8 cellular contexts compared by ENCODE assay signal in the genomic region with DNA sequence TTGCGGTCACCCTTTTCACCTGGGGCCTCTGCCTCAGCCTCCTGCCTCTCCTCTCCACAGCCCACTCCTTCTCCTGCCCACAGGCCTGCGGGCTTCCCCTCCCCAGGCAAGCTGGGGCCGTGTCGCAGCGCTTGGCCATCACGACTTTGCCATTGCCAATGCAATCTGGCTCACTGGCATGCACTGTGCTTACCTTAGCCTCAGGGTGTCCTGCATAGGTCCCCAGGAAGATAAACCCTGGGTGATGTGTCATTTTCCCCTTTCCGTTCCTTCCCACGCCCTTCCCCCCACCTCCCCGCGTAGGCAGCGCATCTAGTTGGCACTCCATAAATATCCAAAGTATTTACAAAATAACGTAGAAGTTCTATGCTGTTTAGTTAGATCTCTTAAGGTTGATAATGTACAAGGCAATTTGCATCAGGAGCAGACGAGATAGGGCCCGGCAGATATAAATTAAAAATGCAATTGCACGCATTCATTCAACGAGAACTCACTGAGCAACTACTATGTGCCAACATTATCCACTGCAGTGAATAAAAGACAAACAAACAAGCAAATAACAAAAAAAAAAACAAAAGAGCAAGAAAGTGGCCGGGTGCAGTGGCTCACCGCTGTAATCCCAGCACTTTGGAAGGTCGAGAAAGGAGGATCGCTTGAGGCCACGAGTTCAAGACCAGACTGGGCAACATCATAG. TPM values are rescaled to one million over a fixed set of nuclear protein-coding genes. Genes with fewer than 3 reads are reported as not detected.
A peak's percentile ranks its signal among the peaks of the same experiment; 100 is the strongest.
DNase-seq lines count a peak whose midpoint lies in the region; ATAC-seq and TF ChIP-seq lines count a peak whose summit lies in the region.

No MANE protein-coding gene starts in this region.

- no peak for TF ChIP-seq CTCF in OCI-LY7 (conservative IDR thresholded peaks at IDR 0.05; ENCODE audit: low read length)
- no peak for TF ChIP-seq CTCF in endodermal cell (conservative IDR thresholded peaks at IDR 0.05)
- TF ChIP-seq CTCF in neutrophil (IDR thresholded peaks at IDR 0.05) = no peak

- no TSS peak for BruUV-seq in OCI-LY7 (replicated peaks; lab: Mats Ljungman, UMichigan)

- H3K9me2 ChIP-seq in OCI-LY7 (ENCODE audit: insufficient read depth, low read length) = no peaks in the 10 kb centered on the region

- DNase-seq in CD8-positive, alpha-beta memory T cell = no peak
- no peak for DNase-seq in OCI-LY7 (ENCODE audit: low spot score)
- DNase-seq in endodermal cell = no peak
- DNase-seq in NCI-H2227 (lab: John Stamatoyannopoulos, UW; ENCODE audit: unreplicated experiment) = no peak
- no peak for DNase-seq in inferior parietal cortex (ENCODE audit: extremely low spot score)
- DNase-seq in dedifferentiated amniotic fluid mesenchymal stem cell (ENCODE audit: extremely low spot score) = no peak

- peaks cover 37 to 55% (median 42%) of the 10 kb centered on the region in 3 donors for H3K4me1 Mint-ChIP-seq in CD8-positive, alpha-beta memory T cell
- peaks cover 17% of the 10 kb centered on the region for H3K4me1 Mint-ChIP-seq in endodermal cell

- peaks cover 23% of the 10 kb centered on the region; the same call in 1 of the 2 replicates for H3K79me2 ChIP-seq in OCI-LY7 (ENCODE audit: insufficient read depth, low read depth, low read length)

- peaks cover 13% of the 10 kb centered on the region for H3K36me3 ChIP-seq in CD8-positive, alpha-beta memory T cell (ENCODE audit: insufficient read depth, low read length)
- H3K36me3 ChIP-seq in OCI-LY7 (ENCODE audit: insufficient read depth, low read length) (peaks cover 17% of the 10 kb centered on the region), endodermal cell (ENCODE audit: control insufficient read depth, insufficient read depth, low read length) (peaks cover 21% of the 10 kb centered on the region), neutrophil (peaks cover 21% of the 10 kb centered on the region)

- H3K4me3 ChIP-seq in CD8-positive, alpha-beta memory T cell (ENCODE audit: low read length) = peak overlapping the region; percentile 100
- H3K4me3 ChIP-seq in OCI-LY7 (ENCODE audit: low read depth, low read length, poor library complexity, severe bottlenecking) (peak overlapping the region; percentile 92), endodermal cell (ENCODE audit: low read length) (peak overlapping the region; percentile 94), neutrophil (ENCODE audit: low read depth in 1 of 2, low read length in 1 of 2) (peak overlapping the region; percentile 98 to 99)

- CTCF ChIA-PET in CD8-positive, alpha-beta memory T cell (lab: Charles Lee) = interaction anchor here (0.6 to 10.0 kb wide), 8 partner anchors 9 to 278 kb away, joined by 3 to 143 read pairs (median 4); no protein-coding TSS in a partner anchor
- CTCF ChIA-PET in OCI-LY7 (lab: Charles Lee; ENCODE audit: unreplicated experiment) = no interaction called here

- H3K9ac ChIP-seq in endodermal cell (ENCODE audit: extremely low read depth, low read length, poor library complexity, severe bottlenecking) = peak overlapping the region; percentile 97

- peaks cover 0 to 34% (median 2%) of the 10 kb centered on the region in 3 donors for H3K36me3 Mint-ChIP-seq in CD8-positive, alpha-beta memory T cell
- H3K36me3 Mint-ChIP-seq in endodermal cell (ENCODE audit: low read depth) = peaks cover 22% of the 10 kb centered on the region

- peak overlapping the region; percentile 92 for H3K4me2 ChIP-seq in OCI-LY7 (ENCODE audit: low read length)

- no peaks in the 10 kb centered on the region for H3K27me3 ChIP-seq in CD8-positive, alpha-beta memory T cell (ENCODE audit: insufficient read depth, low read length, poor library complexity, severe bottlenecking)
- H3K27me3 ChIP-seq in endodermal cell (ENCODE audit: control insufficient read depth, insufficient read depth, low read length, poor library complexity, severe bottlenecking) (no peaks in the 10 kb centered on the region), neutrophil (no peaks in the 10 kb centered on the region)

- no peaks in the 10 kb centered on the region for H3K9me3 Mint-ChIP-seq in CD8-positive, alpha-beta memory T cell
- H3K9me3 Mint-ChIP-seq in endodermal cell = no peaks in the 10 kb centered on the region

- peak overlapping the region; percentile 96 to 100 (median 97) for H3K4me3 Mint-ChIP-seq in CD8-positive, alpha-beta memory T cell
- H3K4me3 Mint-ChIP-seq in endodermal cell = peak overlapping the region; percentile 93

- intact Hi-C loops in OCI-LY7 (cut with micrococcal nuclease; ENCODE audit: unreplicated experiment) = loop anchor here (2.0 to 5.0 kb wide), 3 partner anchors 28 to 371 kb away; a partner anchor contains a TSS

- peak overlapping the region; percentile 97 for H3K27ac ChIP-seq in CD8-positive, alpha-beta memory T cell (ENCODE audit: low read depth, low read length)
- H3K27ac ChIP-seq in OCI-LY7 (ENCODE audit: low read depth, low read length, poor library complexity, severe bottlenecking) = peak overlapping the region; percentile 59
- no peak overlapping the region for H3K27ac ChIP-seq in endodermal cell (ENCODE audit: low read depth, low read length)
- H3K27ac ChIP-seq in neutrophil = peak overlapping the region; percentile 90

- H3K4me1 ChIP-seq in CD8-positive, alpha-beta memory T cell (ENCODE audit: insufficient read depth, low read length) = peaks cover 25% of the 10 kb centered on the region
- H3K4me1 ChIP-seq in OCI-LY7 (ENCODE audit: insufficient read depth, low read length, poor library complexity, severe bottlenecking) = peaks cover 35% of the 10 kb centered on the region
- no peaks in the 10 kb centered on the region for H3K4me1 ChIP-seq in endodermal cell (ENCODE audit: control insufficient read depth, insufficient read depth, low read length)
- peaks cover 30 to 36% of the 10 kb centered on the region in 2 experiments for H3K4me1 ChIP-seq in neutrophil (ENCODE audit: control insufficient read depth in 1 of 2, insufficient read depth in 1 of 2, low read depth in 1 of 2, low read length in 1 of 2)

- H3K9me3 ChIP-seq in CD8-positive, alpha-beta memory T cell (ENCODE audit: low read length) = no peaks in the 10 kb centered on the region
- H3K9me3 ChIP-seq in OCI-LY7 (ENCODE audit: low read length) (no peaks in the 10 kb centered on the region), endodermal cell (ENCODE audit: control insufficient read depth, low read length) (no peaks in the 10 kb centered on the region), neutrophil (no peaks in the 10 kb centered on the region)

- WGBS in endodermal cell (ENCODE audit: insufficient coverage in 1 of 2, insufficient read length in 1 of 2), 2 experiments = 90% methylated on average over 15 to 21 of the region's 21 CpGs

- H4K20me1 ChIP-seq in OCI-LY7 (ENCODE audit: insufficient read depth, low read length) = no peaks in the 10 kb centered on the region

- peaks cover 0 to 2% of the 10 kb centered on the region in 2 donors for H3K27me3 Mint-ChIP-seq in CD8-positive, alpha-beta memory T cell
- no peaks in the 10 kb centered on the region for H3K27me3 Mint-ChIP-seq in endodermal cell (ENCODE audit: insufficient read depth)

- POLR2A ChIA-PET in CD8-positive, alpha-beta memory T cell (lab: Charles Lee) = interaction anchor here (1.0 to 1.9 kb wide), 5 partner anchors 31 to 278 kb away, joined by 3 to 9 read pairs (median 8); a partner anchor contains a TSS
- POLR2A ChIA-PET in OCI-LY7 (lab: Charles Lee) = interaction anchor here (0.6 to 2.6 kb wide), 7 partner anchors 24 to 371 kb away, joined by 3 to 13 read pairs (median 4); a partner anchor contains a TSS

- peak overlapping the region; percentile 95 to 100 (median 98) for H3K27ac Mint-ChIP-seq in CD8-positive, alpha-beta memory T cell
- peak overlapping the region; percentile 97 for H3K27ac Mint-ChIP-seq in endodermal cell

- no peak for ATAC-seq in HG02642 (IDR thresholded peaks at IDR 0.05; ENCODE audit: poor library complexity, unreplicated experiment)

- peak overlapping the region; percentile 79; the same call in 1 of the 2 replicates for H2AFZ ChIP-seq in OCI-LY7 (ENCODE audit: low read length)

RNA-seq across cellular contexts. Expression of a gene that starts 1.0 kb away (rescaled TPM):
- total RNA-seq in CD8-positive, alpha-beta memory T cell = 100 to 1,000 TPM; 134 to 136 TPM
- polyA plus RNA-seq in CD8-positive, alpha-beta memory T cell = 101 TPM
- 91.9 and 135 TPM in 2 replicates for total RNA-seq in OCI-LY7 (2014; rRNA removed; shearing (Covaris generic))
- total RNA-seq in OCI-LY7 (2022) = 174 and 182 TPM in 2 replicates
- total RNA-seq in endodermal cell = 100 to 1,000 TPM; 151 to 193 TPM
- 88.8 TPM for polyA plus RNA-seq in endodermal cell (2013, experiment 1 of 2)
- polyA plus RNA-seq in endodermal cell (2013, experiment 2 of 2) = 90.2 TPM

RNA-seq across cellular contexts. Expression of a gene that starts 30.2 kb away (rescaled TPM):
- 10 to 100 TPM; 64.3 to 64.6 TPM for total RNA-seq in CD8-positive, alpha-beta memory T cell
- polyA plus RNA-seq in CD8-positive, alpha-beta memory T cell = 97.9 TPM
- 90.6 and 104 TPM in 2 replicates for total RNA-seq in OCI-LY7 (2014; rRNA removed; shearing (Covaris generic))
- total RNA-seq in OCI-LY7 (2022) (287 and 320 TPM in 2 replicates), endodermal cell (10 to 100 TPM; 42.9 to 46.9 TPM)
- 40.1 TPM for polyA plus RNA-seq in endodermal cell (2013, experiment 1 of 2)
- 33.1 TPM for polyA plus RNA-seq in endodermal cell (2013, experiment 2 of 2)
